Comparison of ENCODE assay signal across 8 cellular contexts in the genomic region with DNA sequence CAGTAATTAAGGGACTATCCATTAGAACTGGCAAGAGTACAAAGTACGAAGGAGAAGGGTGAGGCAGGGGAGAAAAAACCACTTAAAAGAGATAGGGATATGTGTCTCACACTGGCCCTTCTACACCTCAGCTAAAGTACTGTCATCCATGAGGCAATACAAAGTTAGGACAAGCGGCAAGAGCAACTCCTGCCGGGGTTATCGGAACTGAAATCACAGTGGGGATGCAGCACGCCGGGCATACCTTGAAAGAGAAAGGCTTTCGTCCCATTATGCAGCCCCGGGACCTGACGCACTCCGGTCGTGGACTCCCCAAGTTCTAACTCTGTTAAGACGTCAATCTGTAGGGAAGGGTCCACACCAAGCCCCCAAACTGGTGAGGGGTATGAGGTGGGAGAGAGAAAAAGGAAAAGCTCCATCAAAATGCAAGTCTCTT. TPM values are rescaled to one million over a fixed set of nuclear protein-coding genes. Genes with fewer than 3 reads are reported as not detected.
A peak's percentile ranks its signal among the peaks of the same experiment; 100 is the strongest.
DNase-seq lines count a peak whose midpoint lies in the region; ATAC-seq and TF ChIP-seq lines count a peak whose summit lies in the region.

No MANE protein-coding gene starts in this region.

- H3K9ac ChIP-seq in Karpas-422 (ENCODE audit: low read length): peak overlapping the region; percentile 79

- H3K27ac ChIP-seq in Karpas-422 (ENCODE audit: low read length): peak overlapping the region; percentile 49

- ATAC-seq in left colon (peak; percentile 21), GM18520 (IDR thresholded peaks at IDR 0.05; ENCODE audit: unreplicated experiment) (no peak), GM21390 (IDR thresholded peaks at IDR 0.05; ENCODE audit: unreplicated experiment) (no peak)

- CTCF ChIA-PET in Caco-2 (lab: Charles Lee): no interaction called here

- H3K27me3 ChIP-seq in Caco-2 (replicated peaks; ENCODE audit: control insufficient read depth, insufficient read depth, low read length) (peaks cover 10% of the 10 kb centered on the region), Karpas-422 (ENCODE audit: low read length) (no peaks in the 10 kb centered on the region)

- H3K4me1 ChIP-seq in Caco-2 (no peaks in the 10 kb centered on the region; the same call in none of the 2 replicates), Karpas-422 (ENCODE audit: low read length) (peaks cover 25% of the 10 kb centered on the region)

- H3K9me2 ChIP-seq in Karpas-422 (replicated peaks; ENCODE audit: insufficient read depth, low read length): no peaks in the 10 kb centered on the region

- peaks cover 19% of the 10 kb centered on the region for H3K4me1 Mint-ChIP-seq in Caco-2 (ENCODE audit: low read depth, unreplicated experiment)
- H3K4me1 Mint-ChIP-seq in stimulated activated naive CD8-positive, alpha-beta T cell treated with anti-CD3 and anti-CD28 coated beads, Interleukin-15, Interleukin-2, amounts not matched to agents 100 ng/mL and 50 ng/mL, for 24 hours (ENCODE audit: low read depth): peaks cover 50% of the 10 kb centered on the region

- H3K36me3 ChIP-seq in Caco-2 (ENCODE audit: control insufficient read depth, insufficient read depth, low read length): no peaks in the 10 kb centered on the region
- peaks cover 21% of the 10 kb centered on the region for H3K36me3 ChIP-seq in Karpas-422 (ENCODE audit: insufficient read depth, low read length)

- H3K36me3 Mint-ChIP-seq in Caco-2 (ENCODE audit: insufficient read depth, unreplicated experiment): peaks cover 4% of the 10 kb centered on the region
- peaks cover 13% of the 10 kb centered on the region for H3K36me3 Mint-ChIP-seq in stimulated activated naive CD8-positive, alpha-beta T cell treated with anti-CD3 and anti-CD28 coated beads, Interleukin-15, Interleukin-2, amounts not matched to agents 100 ng/mL and 50 ng/mL, for 24 hours (ENCODE audit: low read depth)

- H3K27ac Mint-ChIP-seq in Caco-2 (ENCODE audit: unreplicated experiment): no peak overlapping the region
- H3K27ac Mint-ChIP-seq in stimulated activated naive CD8-positive, alpha-beta T cell treated with anti-CD3 and anti-CD28 coated beads, Interleukin-15, Interleukin-2, amounts not matched to agents 100 ng/mL and 50 ng/mL, for 24 hours: peak overlapping the region; percentile 90

- no peak overlapping the region for H2AFZ ChIP-seq in Karpas-422 (ENCODE audit: low read length)

- no peaks in the 10 kb centered on the region for H4K20me1 ChIP-seq in Karpas-422 (ENCODE audit: insufficient read depth, low read depth, low read length)

- H3K4me3 ChIP-seq in Caco-2 (ENCODE audit: low read depth, low read length): peak overlapping the region; percentile 7
- H3K4me3 ChIP-seq in Karpas-422 (ENCODE audit: low read length): peak overlapping the region; percentile 71

- H3K27me3 Mint-ChIP-seq in Caco-2 (ENCODE audit: insufficient read depth, unreplicated experiment): peaks cover 23% of the 10 kb centered on the region
- H3K27me3 Mint-ChIP-seq in stimulated activated naive CD8-positive, alpha-beta T cell treated with anti-CD3 and anti-CD28 coated beads, Interleukin-15, Interleukin-2, amounts not matched to agents 100 ng/mL and 50 ng/mL, for 24 hours: peaks cover 23% of the 10 kb centered on the region

- intact Hi-C loops in Caco-2 (cut with micrococcal nuclease; ENCODE audit: unreplicated experiment): loop anchor here (2.0 to 5.0 kb wide), 3 partner anchors 103 to 918 kb away; no protein-coding TSS in a partner anchor
- intact Hi-C loops in left colon (cut with DNase I, micrococcal nuclease): no loop called here

- H3K9me3 Mint-ChIP-seq in Caco-2 (ENCODE audit: unreplicated experiment): peaks cover 20% of the 10 kb centered on the region
- peaks cover 11% of the 10 kb centered on the region for H3K9me3 Mint-ChIP-seq in stimulated activated naive CD8-positive, alpha-beta T cell treated with anti-CD3 and anti-CD28 coated beads, Interleukin-15, Interleukin-2, amounts not matched to agents 100 ng/mL and 50 ng/mL, for 24 hours

- peak overlapping the region; percentile 72 for H3K4me3 Mint-ChIP-seq in Caco-2 (ENCODE audit: unreplicated experiment)
- peak overlapping the region; percentile 98 for H3K4me3 Mint-ChIP-seq in stimulated activated naive CD8-positive, alpha-beta T cell treated with anti-CD3 and anti-CD28 coated beads, Interleukin-15, Interleukin-2, amounts not matched to agents 100 ng/mL and 50 ng/mL, for 24 hours

- no TSS peak for BruUV-seq in Caco-2 (replicated peaks; lab: Mats Ljungman, UMichigan)

- no peak for TF ChIP-seq CTCF in Caco-2 (IDR thresholded peaks at IDR 0.05; ENCODE audit: insufficient read depth in 1 of 2, low read depth in 1 of 2, low read length in 1 of 2, severe bottlenecking in 1 of 2, unreplicated experiment in 1 of 2)

- H3K79me2 ChIP-seq in Karpas-422 (ENCODE audit: low read length): peaks cover 59% of the 10 kb centered on the region

- POLR2A ChIA-PET in Caco-2 (lab: Charles Lee): no interaction called here

- H3K9me3 ChIP-seq in Caco-2: peaks cover 3% of the 10 kb centered on the region
- H3K9me3 ChIP-seq in Karpas-422 (ENCODE audit: low read length): no peaks in the 10 kb centered on the region

- DNase-seq in Caco-2 (no peak), Karpas-422 (peak; percentile 71), left colon (peak in 1 of 2 donors; percentile 5), kidney tubule cell (ENCODE audit: low spot score) (no peak)
- DNase-seq in activated naive CD4-positive, alpha-beta T cell treated with anti-CD3 and anti-CD28 coated beads, Interleukin-2, amount 50 U/mL, for 16 hours: peak; percentile 16

- H3K4me2 ChIP-seq in Karpas-422 (ENCODE audit: low read depth, low read length, poor library complexity, severe bottlenecking): peak overlapping the region; percentile 71

RNA-seq across cellular contexts. Expression of gene NELL2, which starts 1.1 kb away (rescaled TPM):
- total RNA-seq in Caco-2 (2022) (0.70 and 0.81 TPM in 2 replicates), left colon (1 to 10 TPM; 2.9 to 6.1 TPM)
- 188 and 207 TPM in 2 replicates for total RNA-seq in Karpas-422 (2014; rRNA removed; shearing (Covaris generic); ENCODE audit: low replicate concordance)

Comparison
In these comparisons a context has a peak if more than half of its experiments do, and no peak if none do; other contexts are left out.
1. DNase-seq: peak in Karpas-422 (single experiment) and activated naive CD4-positive, alpha-beta T cell treated with anti-CD3 and anti-CD28 coated beads, Interleukin-2, amount 50 U/mL, for 16 hours (single experiment); none in Caco-2 (0 of 2) and kidney tubule cell (single experiment).
2. RNA of gene NELL2, which starts 1.1 kb away (total RNA-seq): 188 to 207 TPM in Karpas-422; 2.9 to 6.1 TPM in left colon and 0.70 to 0.81 TPM in Caco-2; every median in the first group is over 10 times any median in the second.